32 cellular contexts compared by ENCODE assay signal in genomic region chr2:137896467-137896866, GRCh38.
"Had no signal": no experiment of that assay in that cellular context is flagged by ENCODE, and none has a peak within 500 bp of the region (broad histone marks: within the 10 kb centered on the region; RNA-seq: fewer than 3 reads in every experiment).

No MANE protein-coding gene starts in this region.

- H3K27ac ChIP-seq: adrenal gland, body of pancreas, brain microvascular endothelial cell, breast epithelium, VCaP had no signal

- H3K27me3 ChIP-seq: adrenal gland, body of pancreas, brain microvascular endothelial cell, breast epithelium had no signal

- H3K9me3 ChIP-seq: adrenal gland, body of pancreas, breast epithelium had no signal

- FAIRE-seq: astrocyte had no signal

- DNase-seq: activated B cell treated with CpG ODN at 0.5 μM for 24 hours; activated CD4-positive, alpha-beta memory T cell treated with anti-CD3 and anti-CD28 coated beads for 36 hours; activated CD4-positive, alpha-beta T cell treated with anti-CD3 and anti-CD28 coated beads for 4 hours; activated CD4-positive, alpha-beta T cell treated with anti-CD3 and anti-CD28 coated beads, Interleukin-2, amount 10 ng/mL, durations not matched to agents 24 days and 14 days; activated CD4-positive, alpha-beta T cell treated with anti-CD3 and anti-CD28 coated beads, Interleukin-2, amount 50 U/mL, for 1 hour; activated CD4-positive, alpha-beta T cell treated with anti-CD3 and anti-CD28 coated beads, Interleukin-2, amount 50 U/mL, for 4 hours; activated CD4-positive, CD25-positive, alpha-beta regulatory T cell treated with anti-CD3 and anti-CD28 coated beads, Interleukin-2, amount 50 U/mL, for 72 hours; activated CD8-positive, alpha-beta memory T cell treated with anti-CD3 and anti-CD28 coated beads, Interleukin-2, amount 50 U/mL, for 4 hours; activated CD8-positive, alpha-beta T cell treated with anti-CD3 and anti-CD28 coated beads for 36 hours; activated effector memory CD4-positive, alpha-beta T cell treated with anti-CD3 and anti-CD28 coated beads, Interleukin-2, amount 50 U/mL, for 16 hours; activated gamma-delta T cell treated with Interleukin-2 at 50 U/mL for 16 hours; activated naive CD4-positive, alpha-beta T cell; activated naive CD4-positive, alpha-beta T cell treated with anti-CD3 and anti-CD28 coated beads for 36 hours; activated naive CD4-positive, alpha-beta T cell treated with anti-CD3 and anti-CD28 coated beads, Interleukin-2, amount 50 U/mL, for 16 hours; activated naive CD8-positive, alpha-beta T cell treated with anti-CD3 and anti-CD28 coated beads for 36 hours; activated T-cell treated with anti-CD3 and anti-CD28 coated beads for 4 hours; activated T-cell treated with anti-CD3 and anti-CD28 coated beads, Interleukin-2, amount 50 U/mL, for 1 hour; activated T-cell treated with anti-CD3 and anti-CD28 coated beads, Interleukin-2, amount 50 U/mL, for 4 hours; activated T-cell treated with anti-CD3 and anti-CD28 coated beads, Interleukin-2, amount 50 U/mL, for 72 hours; adrenal gland; amniotic stem cell; aorta; body of pancreas; brain microvascular endothelial cell; central memory CD4-positive, alpha-beta T cell; T-helper 2 cell; T-helper 9 cell had no signal

- ATAC-seq: activated CD8-positive, alpha-beta T cell treated with anti-CD3 and anti-CD28 coated beads for 36 hours; activated naive CD4-positive, alpha-beta T cell treated with anti-CD3 and anti-CD28 coated beads, Interleukin-2, amount 50 U/mL, for 72 hours; activated T-cell treated with anti-CD3 and anti-CD28 coated beads, Interleukin-2, amount 50 U/mL, for 4 hours; activated T-cell treated with anti-CD3 and anti-CD28 coated beads, Interleukin-2, amount 50 U/mL, for 72 hours; activated T-helper 17 cell treated with anti-CD3 and anti-CD28 coated beads, Interleukin-2, amount 50 U/mL, for 72 hours; body of pancreas had no signal

- H3K36me3 ChIP-seq: adrenal gland, brain microvascular endothelial cell, breast epithelium had no signal

- H3K4me1 ChIP-seq: adrenal gland, body of pancreas, breast epithelium had no signal

- H3K4me3 ChIP-seq: adrenal gland, body of pancreas, breast epithelium had no signal
